Comparison of ENCODE assay signal across 1 cellular context in genomic region chr13:44917589-44918322, GRCh38.
A peak's percentile ranks its signal among the peaks of the same experiment; 100 is the strongest.
TF ChIP-seq lines count a peak whose summit lies in the region.

No MANE protein-coding gene starts in this region.

TF ChIP-seq in K562, 482 proteins besides CTCF, POLR2A, EP300 and RAD21 (continued from another document and continues in another):
- TF ChIP-seq MNT (conservative IDR thresholded peaks at IDR 0.05) (peak in 1 of 2 experiments; percentile 68; a peak in 3 of 4 replicates), FOSL1 (tag; conservative IDR thresholded peaks at IDR 0.05) (peak; percentile 81), TBL1XR1 (IDR thresholded peaks at IDR 0.05; ENCODE audit: low read length in 2 of 2) (peak; percentile 62 to 93), CCNT2 (IDR thresholded peaks at IDR 0.05; ENCODE audit: borderline replicate concordance, extremely low read depth, insufficient read length, low read depth, low read length) (no peak), BCOR (IDR thresholded peaks at IDR 0.05) (no peak), PYGO2 (tag; IDR thresholded peaks at IDR 0.05) (peak; percentile 16; the same call in 1 of the 2 replicates), MGA (IDR thresholded peaks at IDR 0.05) (peak; percentile 93), CTCFL (IDR thresholded peaks at IDR 0.05; ENCODE audit: borderline replicate concordance, insufficient read depth, low read depth, low read length, poor library complexity, severe bottlenecking) (no peak), ZNF766 (CRISPR knock-in tag; conservative IDR thresholded peaks at IDR 0.05) (peak; percentile 88), ZC3H11A (IDR thresholded peaks at IDR 0.05; ENCODE audit: low read depth, low read length) (0 out of 2 replicates have a peak, but pooled peaks have one; percentile 42), NR0B1 (IDR thresholded peaks at IDR 0.05; ENCODE audit: partially characterized antibody) (no peak), ZNF133 (CRISPR knock-in tag; IDR thresholded peaks at IDR 0.05) (no peak), ZNF79 (CRISPR knock-in tag; IDR thresholded peaks at IDR 0.05; ENCODE audit: low read depth) (no peak), FOXO4 (CRISPR knock-in tag; IDR thresholded peaks at IDR 0.05) (no peak), OTX1 (CRISPR knock-in tag; IDR thresholded peaks at IDR 0.05) (no peak), FOXP1 (CRISPR knock-in tag; IDR thresholded peaks at IDR 0.05) (peak; percentile 21; the same call in 1 of the 2 replicates), MCM5 (IDR thresholded peaks at IDR 0.05; ENCODE audit: low read depth) (no peak), ZNF785 (CRISPR knock-in tag; IDR thresholded peaks at IDR 0.05) (no peak), SMARCA4 (IDR thresholded peaks at IDR 0.05) (no peak), TAF7 (tag; IDR thresholded peaks at IDR 0.05) (no peak), XRCC5 (IDR thresholded peaks at IDR 0.05; ENCODE audit: low read depth, low read length) (0 out of 2 replicates have a peak, but pooled peaks have one; percentile 50), TEAD1 (CRISPR knock-in tag; IDR thresholded peaks at IDR 0.05) (peak in 1 of 2 experiments; percentile 77; a peak in 2 of 4 replicates), SAFB (IDR thresholded peaks at IDR 0.05; ENCODE audit: borderline replicate concordance, low read depth, low read length) (no peak), HMG20B (CRISPR knock-in tag; IDR thresholded peaks at IDR 0.05) (no peak), ETS2 (tag; IDR thresholded peaks at IDR 0.05; ENCODE audit: borderline replicate concordance, poor library complexity, severe bottlenecking) (no peak), ZNF347 (CRISPR knock-in tag; IDR thresholded peaks at IDR 0.05; ENCODE audit: low read depth) (no peak), CC2D1A (IDR thresholded peaks at IDR 0.05) (peak; percentile 89; the same call in 1 of the 2 replicates), U2AF1 (optimal IDR thresholded peaks at IDR 0.05; ENCODE audit: low read depth, low read length) (no peak), ETV6 (IDR thresholded peaks at IDR 0.05; ENCODE audit: borderline replicate concordance in 1 of 2, low read depth in 2 of 2, low read length in 1 of 2) (no peak), ETV6 (CRISPR knock-in tag; IDR thresholded peaks at IDR 0.05; ENCODE audit: borderline replicate concordance) (no peak), ZNF707 (CRISPR knock-in tag; conservative IDR thresholded peaks at IDR 0.05) (no peak), TCF7L2 (IDR thresholded peaks at IDR 0.05; ENCODE audit: low read depth, low read length) (no peak), POLR2B (IDR thresholded peaks at IDR 0.05; ENCODE audit: low read depth, partially characterized antibody) (peak; percentile 60), NCOA6 (IDR thresholded peaks at IDR 0.05) (no peak), NONO (IDR thresholded peaks at IDR 0.05; ENCODE audit: low read depth in 2 of 2, low read length in 1 of 2) (no peak), RBM25 (IDR thresholded peaks at IDR 0.05; ENCODE audit: low read depth, low read length, severe bottlenecking) (no peak), GATA2 (CRISPR knock-in tag; IDR thresholded peaks at IDR 0.05) (no peak), HES1 (IDR thresholded peaks at IDR 0.05; ENCODE audit: low read depth) (no peak), NBN (IDR thresholded peaks at IDR 0.05; ENCODE audit: low read depth) (peak; percentile 68), POLR2G (IDR thresholded peaks at IDR 0.05; ENCODE audit: low read depth, low read length) (no peak), HNRNPL (IDR thresholded peaks at IDR 0.05; ENCODE audit: low read depth, low read length) (no peak), ZSCAN29 (IDR thresholded peaks at IDR 0.05) (no peak), ZFP91 (CRISPR knock-in tag; IDR thresholded peaks at IDR 0.05) (no peak), PURB (CRISPR knock-in tag; IDR thresholded peaks at IDR 0.05; ENCODE audit: low read depth) (no peak), PHF21A (IDR thresholded peaks at IDR 0.05; ENCODE audit: borderline replicate concordance, low read depth) (no peak), ZNF282 (CRISPR knock-in tag; IDR thresholded peaks at IDR 0.05) (no peak), TSC22D4 (tag; IDR thresholded peaks at IDR 0.05) (no peak), MECOM (CRISPR knock-in tag; IDR thresholded peaks at IDR 0.05) (no peak), ZNF830 (CRISPR knock-in tag; IDR thresholded peaks at IDR 0.05) (no peak)
